8 cellular contexts compared by ENCODE assay signal in genomic region chr1:40711465-40712404, GRCh38. TPM values are rescaled to one million over a fixed set of nuclear protein-coding genes. Genes with fewer than 3 reads are reported as not detected.
A peak's percentile ranks its signal among the peaks of the same experiment; 100 is the strongest.
DNase-seq lines count a peak whose midpoint lies in the region; ATAC-seq, FAIRE-seq and TF ChIP-seq lines count a peak whose summit lies in the region.

No MANE protein-coding gene starts in this region.

- CTCF ChIA-PET in GM12878 (lab: Yijun Ruan, JAX): interaction anchor here (0.7 to 4.2 kb wide), 10 partner anchors 8 to 62 kb away, joined by 3 to 36 read pairs (median 8); partner anchors contain the start of gene NFYC

- H3K9ac ChIP-seq in KMS-11 (no peak overlapping the region), GM12878 (ENCODE audit: control insufficient read depth, insufficient read depth, low read length) (peak overlapping the region; percentile 65)

- H2AFZ ChIP-seq in KMS-11 (ENCODE audit: low read depth) (no peak overlapping the region), GM12878 (ENCODE audit: control insufficient read depth, low read depth, low read length) (no peak overlapping the region)

- H3K4me1 ChIP-seq in KMS-11 (ENCODE audit: low read depth, poor library complexity, severe bottlenecking) (peaks cover 29% of the 10 kb centered on the region), GM12878 (ENCODE audit: control insufficient read depth, insufficient read depth, low read length) (peaks cover 19% of the 10 kb centered on the region), tibial artery (peaks cover 0 to 62% (median 35%) of the 10 kb centered on the region in 4 donors)

- no peak for TF ChIP-seq RAD21 in GM12878 (IDR thresholded peaks at IDR 0.05; ENCODE audit: insufficient read depth, low read depth, low read length)

- POLR2A ChIA-PET in GM12878 (lab: Charles Lee): interaction anchor here (0.6 to 12.7 kb wide), 5 partner anchors 11 to 92 kb away, joined by 3 to 244 read pairs (median 4); partner anchors contain the start of gene NFYC

- no peak overlapping the region for H3K4me3 ChIP-seq in KMS-11 (IDR thresholded peaks at IDR 0.05; ENCODE audit: insufficient read depth, low read depth, low read length)
- H3K4me3 ChIP-seq in GM12878: peak overlapping the region; percentile 77
- H3K4me3 ChIP-seq in tibial artery: peak overlapping the region; percentile 54

- no peaks in the 10 kb centered on the region for H3K9me3 ChIP-seq in GM12878 (replicated peaks; ENCODE audit: control insufficient read depth, insufficient read depth, low read length)
- no peaks in the 10 kb centered on the region for H3K9me3 ChIP-seq in tibial artery

- WGBS in GM12878 (ENCODE audit: insufficient coverage, insufficient replicate concordance, low lambda C conversion rate, missing lambda C conversion rate): 1% methylated on average over 3 of the region's 3 CpGs

- intact Hi-C loops in GM12878 (cut with micrococcal nuclease; ENCODE audit: unreplicated experiment): no loop called here
- intact Hi-C loops in tibial artery (cut with DNase I; ENCODE audit: low total_unique reads): no loop called here

- peak overlapping the region; percentile 3; the same call in 1 of the 2 replicates for H3K27ac ChIP-seq in KMS-11
- peak overlapping the region; percentile 82 for H3K27ac ChIP-seq in GM12878 (ENCODE audit: control insufficient read depth, insufficient read depth)
- peak overlapping the region; percentile 15 for H3K27ac ChIP-seq in layer of hippocampus (ENCODE audit: low read depth, low read length)
- peak overlapping the region; percentile 62 to 67 for H3K27ac ChIP-seq in tibial artery

- FAIRE-seq in GM12878 (lab: Jason Lieb, UNC): no peak

- H3K4me2 ChIP-seq in KMS-11 (peak overlapping the region; percentile 37; the same call in 1 of the 2 replicates), GM12878 (ENCODE audit: control insufficient read depth, insufficient read depth) (peak overlapping the region; percentile 56)

- peaks cover 44% of the 10 kb centered on the region for H3K79me2 ChIP-seq in KMS-11 (ENCODE audit: insufficient read depth, low read depth)
- H3K79me2 ChIP-seq in GM12878 (ENCODE audit: control insufficient read depth, insufficient read depth, low read length): peaks cover 88% of the 10 kb centered on the region

- H4K20me1 ChIP-seq in KMS-11 (ENCODE audit: insufficient read depth) (no peaks in the 10 kb centered on the region), GM12878 (ENCODE audit: control insufficient read depth, insufficient read depth) (no peaks in the 10 kb centered on the region)

- TF ChIP-seq POLR2A in GM12878 (IDR thresholded peaks at IDR 0.05; ENCODE audit: low read depth, low read length): no peak

- DNase-seq in Caki2 (ENCODE audit: low read depth) (peak; percentile 54), GM12878 (ENCODE audit: low read depth, low spot score) (no peak), tibial artery (no peak), GM13976 (ENCODE audit: low spot score) (no peak), NCI-H524 (lab: John Stamatoyannopoulos, UW) (no peak)

- SMC1A ChIA-PET in GM12878 (lab: Charles Lee; ENCODE audit: uncharacterized antibody, unreplicated experiment): interaction anchor here (0.8 to 6.3 kb wide), 9 partner anchors 10 to 269 kb away, joined by 3 to 115 read pairs (median 4); partner anchors contain the start of gene NFYC

- in situ Hi-C loops in Caki2 (cut with HindIII; ENCODE audit: low pct_unique_long_range_greater_than_20kb, low sequenced_read_pairs) (no loop called here), GM12878 (cut with MboI) (no loop called here), GM13976 (cut with MboI; ENCODE audit: low sequenced_read_pairs, unreplicated experiment) (no loop called here)

- no peak for TF ChIP-seq EP300 in GM12878 (IDR thresholded peaks at IDR 0.05; ENCODE audit: borderline replicate concordance in 1 of 2, control insufficient read depth in 1 of 2, low read depth in 2 of 2, low read length in 2 of 2)

- no peaks in the 10 kb centered on the region for H3K36me3 ChIP-seq in KMS-11 (ENCODE audit: insufficient read depth)
- H3K36me3 ChIP-seq in GM12878 (ENCODE audit: control insufficient read depth in 2 of 2, insufficient read depth in 2 of 2, low read length in 1 of 2): peaks cover 0 to 10% of the 10 kb centered on the region in 2 experiments; a peak in 3 of 4 replicates
- no peaks in the 10 kb centered on the region for H3K36me3 ChIP-seq in tibial artery

- H3K27me3 ChIP-seq in KMS-11 (ENCODE audit: insufficient read depth, low read depth): no peaks in the 10 kb centered on the region
- no peaks in the 10 kb centered on the region for H3K27me3 ChIP-seq in GM12878 (replicated peaks in 1 of 2; ENCODE audit: control insufficient read depth in 2 of 2, insufficient read depth in 2 of 2, low read length in 1 of 2)
- no peaks in the 10 kb centered on the region for H3K27me3 ChIP-seq in layer of hippocampus (ENCODE audit: control insufficient read depth, insufficient read depth, low read length)
- no peaks in the 10 kb centered on the region for H3K27me3 ChIP-seq in tibial artery

- TF ChIP-seq CTCF in KMS-11 (conservative IDR thresholded peaks at IDR 0.05; ENCODE audit: low read depth, low read length) (no peak), GM12878 (IDR thresholded peaks at IDR 0.05 in 2 of 3, conservative IDR thresholded peaks at IDR 0.05 in 1 of 3; ENCODE audit: control insufficient read depth in 2 of 3, extremely low read depth in 1 of 3, insufficient read depth in 1 of 3, low read depth in 3 of 3, low read length in 3 of 3) (no peak), tibial artery (IDR thresholded peaks at IDR 0.05) (no peak), GM13976 (IDR thresholded peaks at IDR 0.05; ENCODE audit: borderline replicate concordance, control extremely low read depth, extremely low read depth, insufficient read depth, missing control alignments) (no peak)

- no TSS peak for BruUV-seq in GM12878 (replicated peaks; lab: Mats Ljungman, UMichigan)

- RAD21 ChIA-PET in GM12878 (lab: Charles Lee; ENCODE audit: unreplicated experiment): interaction anchor here (0.7 to 6.1 kb wide), 8 partner anchors 10 to 53 kb away, joined by 3 to 89 read pairs (median 4); partner anchors contain the start of gene NFYC

- peak; percentile 2; the same call in 1 of the 3 replicates for ATAC-seq in GM12878
- ATAC-seq in GM19324 (IDR thresholded peaks at IDR 0.05; ENCODE audit: low FRiP score, unreplicated experiment): no peak

TF ChIP-seq in GM12878, 131 proteins besides CTCF, POLR2A, EP300 and RAD21 (continues in another document):
- TF ChIP-seq ZNF24 (IDR thresholded peaks at IDR 0.05) (peak; percentile 26; the same call in 1 of the 2 replicates), BACH1 (IDR thresholded peaks at IDR 0.05; ENCODE audit: borderline replicate concordance) (0 out of 2 replicates have a peak, but pooled peaks have one; percentile 29), ASH2L (IDR thresholded peaks at IDR 0.05; ENCODE audit: borderline replicate concordance, low read depth) (no peak), MEF2B (IDR thresholded peaks at IDR 0.05; ENCODE audit: partially characterized antibody, poor library complexity, severe bottlenecking) (peak; percentile 47), EED (IDR thresholded peaks at IDR 0.05; ENCODE audit: low read depth) (no peak), STAT1 (conservative IDR thresholded peaks at IDR 0.05) (no peak)

RNA-seq across cellular contexts. Expression of gene NFYC, which starts 20.2 kb away (rescaled TPM):
- total RNA-seq in Caki2 (2014; rRNA removed; shearing (Covaris generic); ENCODE audit: low replicate concordance): 16.2 and 25.6 TPM in 2 replicates
- 74.6 and 83.3 TPM in 2 replicates for total RNA-seq in GM12878 (2013; cell fraction: nucleolus; rRNA removed)
- total RNA-seq in GM12878 (2014; rRNA removed) (43.1 and 49.0 TPM in 2 replicates), GM12878 (2014; rRNA removed; fragmentation: Illumina TruSeq; extraction: Trizol) (24.2 and 26.0 TPM in 2 replicates), GM12878 (2021) (55.0 and 66.6 TPM in 2 replicates)
- polyA plus RNA-seq in GM12878 (2011; ENCODE audit: low read depth): 26.9 TPM
- polyA plus RNA-seq in GM12878 (2011; rRNA removed) (57.7 and 84.2 TPM in 2 replicates), GM12878 (2014; fragmentation: Illumina TruSeq; extraction: Trizol) (52.5 and 69.7 TPM in 2 replicates), GM12878 (2014; fragmentation: Nextera tagmentation; extraction: Ambion mirVana) (1 to 10 TPM; 4.3 to 6.9 TPM), GM12878 (2014; rRNA removed) (64.2 and 78.5 TPM in 2 replicates), GM12878 (2016; fragmentation: Nextera tagmentation; extraction: Ambion mirVana) (10 to 100 TPM; 64.1 to 70.1 TPM)
- polyA plus RNA-seq in GM12878 (2011; cell fraction: cytosol; rRNA removed): 88.5 and 135 TPM in 2 replicates
- polyA plus RNA-seq in GM12878 (2011; cell fraction: nucleus; rRNA removed): 125 and 128 TPM in 2 replicates
- polyA plus RNA-seq in GM12878 (2012): 39.3 and 46.7 TPM in 2 replicates
- polyA minus RNA-seq in GM12878 (2011; rRNA and poly(A)+ RNA removed): 119 and 120 TPM in 2 replicates
- 33.4 and 50.1 TPM in 2 replicates for polyA minus RNA-seq in GM12878 (2011; cell fraction: cytosol; rRNA and poly(A)+ RNA removed)
- polyA minus RNA-seq in GM12878 (2011; cell fraction: nucleus; rRNA and poly(A)+ RNA removed): 59.2 and 107 TPM in 2 replicates

RNA-seq across cellular contexts. Expression of gene RIMS3, which starts 46.3 kb away (rescaled TPM):
- total RNA-seq in Caki2 (2014; rRNA removed; shearing (Covaris generic); ENCODE audit: low replicate concordance): 1.3 and 4.2 TPM in 2 replicates
- total RNA-seq in GM12878 (2013; cell fraction: nucleolus; rRNA removed): 0.34 and 0.46 TPM in 2 replicates
- 0.45 and 0.49 TPM in 2 replicates for total RNA-seq in GM12878 (2014; rRNA removed)
- total RNA-seq in GM12878 (2014; rRNA removed; fragmentation: Illumina TruSeq; extraction: Trizol): 0.32 and 0.36 TPM in 2 replicates
- total RNA-seq in GM12878 (2021): 0.74 and 0.93 TPM in 2 replicates
- polyA plus RNA-seq in GM12878 (2011; ENCODE audit: low read depth): 0.09 TPM
- 3.9 and 4.7 TPM in 2 replicates for polyA plus RNA-seq in GM12878 (2011; rRNA removed)
- polyA plus RNA-seq in GM12878 (2011; cell fraction: cytosol; rRNA removed): 4.1 and 4.9 TPM in 2 replicates
- polyA plus RNA-seq in GM12878 (2011; cell fraction: nucleus; rRNA removed): 18.5 and 21.9 TPM in 2 replicates
- polyA plus RNA-seq in GM12878 (2012): 0.14 and 0.17 TPM in 2 replicates
- 0.43 and 0.59 TPM in 2 replicates for polyA plus RNA-seq in GM12878 (2014; fragmentation: Illumina TruSeq; extraction: Trizol)
- under 1 TPM; 0.02 to 0.09 TPM for polyA plus RNA-seq in GM12878 (2014; fragmentation: Nextera tagmentation; extraction: Ambion mirVana)
- polyA plus RNA-seq in GM12878 (2014; rRNA removed): 0.31 and 0.52 TPM in 2 replicates
- 1 to 10 TPM in 1 of 2 experiments, under 1 TPM in 1; 0.29 to 1.0 TPM for polyA plus RNA-seq in GM12878 (2016; fragmentation: Nextera tagmentation; extraction: Ambion mirVana)
- polyA minus RNA-seq in GM12878 (2011; rRNA and poly(A)+ RNA removed): 6.5 and 8.8 TPM in 2 replicates
- polyA minus RNA-seq in GM12878 (2011; cell fraction: cytosol; rRNA and poly(A)+ RNA removed): 2.8 and 3.2 TPM in 2 replicates
- polyA minus RNA-seq in GM12878 (2011; cell fraction: nucleus; rRNA and poly(A)+ RNA removed): 1.9 and 2.5 TPM in 2 replicates

Comparison
In these comparisons a context has a peak if more than half of its experiments do, and no peak if none do; other contexts are left out.
1. H3K27ac ChIP-seq: peak in every context shown above with its lines; median percentile 82 in GM12878; 64 in tibial artery; 15 in layer of hippocampus; 3 in KMS-11.